ENCODE assay signal across 15 cellular contexts in the genomic region with DNA sequence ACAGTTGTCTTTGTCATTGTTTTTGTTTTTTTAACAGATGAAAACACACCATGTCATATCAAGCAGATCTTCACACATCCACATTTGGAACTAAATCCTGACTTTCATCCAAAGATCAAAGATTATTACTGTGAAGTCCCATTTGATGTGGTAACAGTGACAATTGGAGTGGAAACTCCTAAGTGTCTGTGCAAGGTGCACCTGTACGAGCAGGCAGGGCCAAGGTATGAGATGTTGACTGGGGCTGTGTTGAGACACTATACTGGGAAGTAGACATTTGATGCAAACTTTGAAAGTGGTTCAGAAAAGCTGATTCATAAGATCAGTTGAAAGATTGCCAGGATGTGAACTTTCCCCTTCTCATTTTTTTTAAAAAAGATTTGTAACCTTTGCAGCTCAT.
DNase-seq lines count a peak whose midpoint lies in the region; ATAC-seq and TF ChIP-seq lines count a peak whose summit lies in the region.
"Had no signal": no experiment of that assay in that cellular context is flagged by ENCODE, and none has a peak within 500 bp of the region (broad histone marks: within the 10 kb centered on the region; RNA-seq: fewer than 3 reads in every experiment).

No MANE protein-coding gene starts in this region.

- H3K9me2 ChIP-seq in SK-N-SH, result no peaks in the 10 kb centered on the region

- H3K4me3 ChIP-seq in SK-N-SH (ENCODE audit: low read depth in 2 of 2, low read length in 1 of 2), result no peak overlapping the region

- DNase-seq in SK-N-SH (no peak), progenitor cell of endocrine pancreas (ENCODE audit: low spot score, unreplicated experiment) (no peak)
- peak; percentile 15 for DNase-seq in stimulated activated CD4-positive, alpha-beta T cell treated with anti-CD3 and anti-CD28 coated beads, Interleukin-15, amount 100 ng/mL, for 24 hours
- no peak for DNase-seq in stimulated activated CD4-positive, alpha-beta T cell treated with anti-CD3 and anti-CD28 coated beads, Interleukin-1b, Interleukin-23, amount 100 ng/mL, for 48 hours
- DNase-seq in activated naive CD8-positive, alpha-beta T cell treated with anti-CD3 and anti-CD28 coated beads, Interleukin-2, amount 50 U/mL, for 24 hours, result no peak
- DNase-seq: HCEC 1CT, NCI-H1436 treated with DMSO at 0.1 percent for 48 hours, NCI-H2081, NCI-H2227 treated with DMSO at 0.1 percent for 48 hours, NCI-H69 had no signal

- H3K79me2 ChIP-seq in SK-N-SH (ENCODE audit: insufficient read depth), result no peaks in the 10 kb centered on the region

- H3K27me3 ChIP-seq in SK-N-SH (ENCODE audit: insufficient read depth), result no peaks in the 10 kb centered on the region

- CTCF ChIA-PET in SK-N-SH (lab: Yijun Ruan, JAX), result interaction anchor here (1.9 kb wide), 1 partner anchor 9 kb away, joined by 6 read pairs; no protein-coding TSS in a partner anchor

- H3K4me1 ChIP-seq in SK-N-SH (ENCODE audit: control insufficient read depth in 1 of 2, insufficient read depth in 2 of 2, low read depth in 1 of 2, low read length in 1 of 2), result no peaks in the 10 kb centered on the region; a peak in 2 of 4 replicates

- no peak overlapping the region for H3K9ac ChIP-seq in SK-N-SH

- no peaks in the 10 kb centered on the region for H3K9me3 Mint-ChIP-seq in activated naive CD8-positive, alpha-beta T cell treated with anti-CD3 and anti-CD28 coated beads, Interleukin-2, amount 50 U/mL, for 24 hours
- H3K9me3 Mint-ChIP-seq in stimulated activated memory B cell treated with anti-CD40 and anti-IgM and Interleukin-4, amounts not matched to agents 10 μg/mL and 1 μg/mL and 100 μg/mL, for 72 hours, result no peaks in the 10 kb centered on the region
- no peaks in the 10 kb centered on the region for H3K9me3 Mint-ChIP-seq in progenitor cell of endocrine pancreas (ENCODE audit: low read depth)
- H3K9me3 Mint-ChIP-seq: IgD-negative memory B cell had no signal

- no peak for TF ChIP-seq EP300 in SK-N-SH (IDR thresholded peaks at IDR 0.05; ENCODE audit: borderline replicate concordance in 1 of 2, low read depth in 1 of 2, low read length in 1 of 2)

- no peaks in the 10 kb centered on the region for H3K9me3 ChIP-seq in SK-N-SH

- H3K36me3 Mint-ChIP-seq in activated naive CD8-positive, alpha-beta T cell treated with anti-CD3 and anti-CD28 coated beads, Interleukin-2, amount 50 U/mL, for 24 hours (ENCODE audit: low read depth), result no peaks in the 10 kb centered on the region
- H3K36me3 Mint-ChIP-seq in stimulated activated memory B cell treated with anti-CD40 and anti-IgM and Interleukin-4, amounts not matched to agents 10 μg/mL and 1 μg/mL and 100 μg/mL, for 72 hours, result no peaks in the 10 kb centered on the region
- H3K36me3 Mint-ChIP-seq in progenitor cell of endocrine pancreas (ENCODE audit: insufficient read depth), result no peaks in the 10 kb centered on the region

- peaks cover 22% of the 10 kb centered on the region for H3K4me1 Mint-ChIP-seq in activated naive CD8-positive, alpha-beta T cell treated with anti-CD3 and anti-CD28 coated beads, Interleukin-2, amount 50 U/mL, for 24 hours
- H3K4me1 Mint-ChIP-seq in stimulated activated memory B cell treated with anti-CD40 and anti-IgM and Interleukin-4, amounts not matched to agents 10 μg/mL and 1 μg/mL and 100 μg/mL, for 72 hours, result no peaks in the 10 kb centered on the region
- H3K4me1 Mint-ChIP-seq in progenitor cell of endocrine pancreas (ENCODE audit: low read depth), result no peaks in the 10 kb centered on the region

- ATAC-seq in SK-N-SH treated with all-trans-retinoic acid at 6 μM for 48 hours (no peak), HG03095 (IDR thresholded peaks at IDR 0.05; ENCODE audit: unreplicated experiment) (no peak)
- ATAC-seq in activated naive CD8-positive, alpha-beta T cell treated with anti-CD3 and anti-CD28 coated beads, Interleukin-2, amount 50 U/mL, for 24 hours, result peak; percentile 51
- ATAC-seq in stimulated activated memory B cell treated with anti-CD40 and anti-IgM and Interleukin-4, amounts not matched to agents 10 μg/mL and 1 μg/mL and 100 μg/mL, for 72 hours, result no peak

- H3K36me3 ChIP-seq in SK-N-SH (replicated peaks in 1 of 2; ENCODE audit: control insufficient read depth in 1 of 2, insufficient read depth in 2 of 2, low read length in 1 of 2), result no peaks in the 10 kb centered on the region

- H3F3A ChIP-seq in SK-N-SH (replicated peaks; ENCODE audit: insufficient read depth), result no peaks in the 10 kb centered on the region

- TF ChIP-seq CTCF in SK-N-SH (IDR thresholded peaks at IDR 0.05), result no peak
- TF ChIP-seq CTCF in progenitor cell of endocrine pancreas (IDR thresholded peaks at IDR 0.05; ENCODE audit: unreplicated experiment), result no peak

- 53% methylated on average over 1 of the region's 1 CpG for WGBS in SK-N-SH (ENCODE audit: low lambda C conversion rate)

- no peak overlapping the region for H3K27ac Mint-ChIP-seq in activated naive CD8-positive, alpha-beta T cell treated with anti-CD3 and anti-CD28 coated beads, Interleukin-2, amount 50 U/mL, for 24 hours
- peak overlapping the region; percentile 97 for H3K27ac Mint-ChIP-seq in stimulated activated memory B cell treated with anti-CD40 and anti-IgM and Interleukin-4, amounts not matched to agents 10 μg/mL and 1 μg/mL and 100 μg/mL, for 72 hours
- H3K27ac Mint-ChIP-seq in progenitor cell of endocrine pancreas, result no peak overlapping the region
- H3K27ac Mint-ChIP-seq: IgD-negative memory B cell had no signal

- H2AFZ ChIP-seq in SK-N-SH (ENCODE audit: low read depth), result no peak overlapping the region

- TF ChIP-seq RAD21 in SK-N-SH (IDR thresholded peaks at IDR 0.05; ENCODE audit: low read length), result no peak

- no peak overlapping the region for H3K4me2 ChIP-seq in SK-N-SH

- H4K20me1 ChIP-seq in SK-N-SH (ENCODE audit: insufficient read depth), result no peaks in the 10 kb centered on the region

- no peak overlapping the region for H3K4me3 Mint-ChIP-seq in activated naive CD8-positive, alpha-beta T cell treated with anti-CD3 and anti-CD28 coated beads, Interleukin-2, amount 50 U/mL, for 24 hours
- H3K4me3 Mint-ChIP-seq in stimulated activated memory B cell treated with anti-CD40 and anti-IgM and Interleukin-4, amounts not matched to agents 10 μg/mL and 1 μg/mL and 100 μg/mL, for 72 hours, result no peak overlapping the region
- H3K4me3 Mint-ChIP-seq in progenitor cell of endocrine pancreas (ENCODE audit: low read depth), result no peak overlapping the region

- no peak overlapping the region for H3K27ac ChIP-seq in SK-N-SH (ENCODE audit: low read depth in 2 of 2, low read length in 1 of 2)
- H3K27ac ChIP-seq: C4-2B had no signal

- peaks cover 2% of the 10 kb centered on the region for H3K27me3 Mint-ChIP-seq in activated naive CD8-positive, alpha-beta T cell treated with anti-CD3 and anti-CD28 coated beads, Interleukin-2, amount 50 U/mL, for 24 hours
- no peaks in the 10 kb centered on the region for H3K27me3 Mint-ChIP-seq in stimulated activated memory B cell treated with anti-CD40 and anti-IgM and Interleukin-4, amounts not matched to agents 10 μg/mL and 1 μg/mL and 100 μg/mL, for 72 hours
- no peaks in the 10 kb centered on the region for H3K27me3 Mint-ChIP-seq in progenitor cell of endocrine pancreas
- H3K27me3 Mint-ChIP-seq: IgD-negative memory B cell had no signal

- POLR2A ChIA-PET in SK-N-SH (lab: Yijun Ruan, JAX), result no interaction called here

TF ChIP-seq in SK-N-SH, 30 proteins besides CTCF, POLR2A, EP300 and RAD21 (continues in another document):
- TF ChIP-seq NFIC (IDR thresholded peaks at IDR 0.05; ENCODE audit: borderline replicate concordance) (peak; percentile 10; the same call in 1 of the 2 replicates), EZH2phosphoT487 (IDR thresholded peaks at IDR 0.05; ENCODE audit: borderline replicate concordance, low read depth) (no peak), FOSL2 (IDR thresholded peaks at IDR 0.05; ENCODE audit: borderline replicate concordance, low read depth) (no peak), USF1 (IDR thresholded peaks at IDR 0.05; ENCODE audit: borderline replicate concordance, low read depth) (no peak)
- TF ChIP-seq, protein P1, sequence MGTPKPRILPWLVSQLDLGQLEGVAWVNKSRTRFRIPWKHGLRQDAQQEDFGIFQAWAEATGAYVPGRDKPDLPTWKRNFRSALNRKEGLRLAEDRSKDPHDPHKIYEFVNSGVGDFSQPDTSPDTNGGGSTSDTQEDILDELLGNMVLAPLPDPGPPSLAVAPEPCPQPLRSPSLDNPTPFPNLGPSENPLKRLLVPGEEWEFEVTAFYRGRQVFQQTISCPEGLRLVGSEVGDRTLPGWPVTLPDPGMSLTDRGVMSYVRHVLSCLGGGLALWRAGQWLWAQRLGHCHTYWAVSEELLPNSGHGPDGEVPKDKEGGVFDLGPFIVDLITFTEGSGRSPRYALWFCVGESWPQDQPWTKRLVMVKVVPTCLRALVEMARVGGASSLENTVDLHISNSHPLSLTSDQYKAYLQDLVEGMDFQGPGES (IDR thresholded peaks at IDR 0.05; ENCODE audit: low read depth, low read length), result no peak

TF ChIP-seq in SK-N-SH treated with all-trans-retinoic acid at 6 μM for 48 hours, 23 proteins besides CTCF, POLR2A, EP300 and RAD21:
- no peak for TF ChIP-seq ZC3H10 (CRISPR knock-in tag; IDR thresholded peaks at IDR 0.05)
- no peak for TF ChIP-seq BACH2 (CRISPR knock-in tag; IDR thresholded peaks at IDR 0.05; ENCODE audit: borderline replicate concordance)
- TF ChIP-seq TOX (CRISPR knock-in tag; IDR thresholded peaks at IDR 0.05; ENCODE audit: borderline replicate concordance), result no peak
